In the genomic region with DNA sequence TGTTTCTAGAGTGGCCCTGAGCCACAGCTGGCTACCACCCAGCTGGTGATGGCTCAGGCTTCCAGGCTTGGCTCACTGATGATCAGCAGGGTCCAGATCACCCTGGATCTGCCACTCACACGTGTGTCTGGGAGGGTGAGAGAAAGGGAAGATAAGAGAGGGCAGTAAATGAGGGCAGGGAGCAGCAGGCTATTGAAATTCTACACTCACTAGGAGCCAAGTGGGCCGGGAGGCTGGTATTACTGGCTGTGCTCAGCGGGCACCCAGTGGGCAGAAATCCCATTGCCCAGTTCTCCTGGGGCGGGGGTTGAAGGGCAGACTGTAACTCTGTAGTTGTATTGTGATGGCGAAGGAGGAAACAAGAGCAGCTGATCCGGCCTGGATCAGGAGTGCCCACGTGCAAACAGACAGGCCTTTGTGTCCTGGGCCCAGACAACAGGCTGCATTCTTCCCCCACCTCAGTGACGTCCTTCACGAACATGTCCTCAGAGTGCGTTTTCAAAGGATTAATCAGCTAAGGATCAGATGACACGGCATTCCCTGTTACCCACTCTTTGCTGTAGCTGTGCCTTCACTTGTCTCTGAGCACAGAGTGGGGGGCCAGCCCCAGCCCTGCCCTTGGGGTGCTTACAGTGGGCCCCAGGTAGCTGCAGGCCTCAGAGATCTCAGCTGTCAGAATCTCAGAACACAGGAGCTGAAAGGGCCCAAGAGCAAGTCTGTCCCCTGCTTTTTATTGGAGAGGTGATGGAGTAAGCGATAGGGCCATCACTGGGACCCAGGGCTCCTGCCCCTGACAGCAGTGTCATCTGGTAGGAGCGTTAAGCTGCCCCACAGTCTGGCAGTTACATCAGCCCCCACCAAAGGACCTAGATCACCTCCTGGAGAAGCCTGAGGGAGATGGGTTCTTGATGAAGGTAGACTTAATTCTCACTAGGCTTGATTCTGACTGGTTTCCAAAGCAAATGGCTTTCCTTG, we compare ENCODE assay signal across 1 cellular context.
TF ChIP-seq lines count a peak whose summit lies in the region.

No MANE protein-coding gene starts in this region.

TF ChIP-seq in HepG2, 621 proteins besides CTCF, POLR2A, EP300 and RAD21 (continued from another document and continues in another):
- TF ChIP-seq ZFP62 (CRISPR knock-in tag; IDR thresholded peaks at IDR 0.05) (no peak), POGZ (CRISPR knock-in tag; IDR thresholded peaks at IDR 0.05) (peak; percentile 67), ZNF207 (IDR thresholded peaks at IDR 0.05; ENCODE audit: borderline replicate concordance) (no peak), ZNF367 (CRISPR knock-in tag; IDR thresholded peaks at IDR 0.05; ENCODE audit: borderline replicate concordance) (no peak), SNAPC5 (CRISPR knock-in tag; IDR thresholded peaks at IDR 0.05; ENCODE audit: borderline replicate concordance) (no peak), MXD4 (CRISPR knock-in tag; IDR thresholded peaks at IDR 0.05) (peak; percentile 59; the same call in 1 of the 2 replicates), NKX3-1 (CRISPR knock-in tag; IDR thresholded peaks at IDR 0.05) (no peak), ZNF691 (CRISPR knock-in tag; IDR thresholded peaks at IDR 0.05; ENCODE audit: borderline replicate concordance, low read depth) (peak; percentile 33; the same call in 1 of the 2 replicates), ZNF136 (CRISPR knock-in tag; IDR thresholded peaks at IDR 0.05; ENCODE audit: low read depth) (no peak), PCBP1 (IDR thresholded peaks at IDR 0.05; ENCODE audit: borderline replicate concordance, low read depth, low read length) (no peak), KDM2A (CRISPR knock-in tag; IDR thresholded peaks at IDR 0.05; ENCODE audit: borderline replicate concordance, low read depth) (no peak; the same call in 1 of the 2 replicates), RORA (CRISPR knock-in tag; IDR thresholded peaks at IDR 0.05) (no peak), TEAD2 (CRISPR knock-in tag; IDR thresholded peaks at IDR 0.05) (no peak), ZNF574 (CRISPR knock-in tag; IDR thresholded peaks at IDR 0.05) (no peak; the same call in 1 of the 2 replicates), TBX3 (IDR thresholded peaks at IDR 0.05; ENCODE audit: borderline replicate concordance) (no peak), CC2D1A (CRISPR knock-in tag; IDR thresholded peaks at IDR 0.05) (no peak), ZNF30 (CRISPR knock-in tag; IDR thresholded peaks at IDR 0.05) (no peak), KAT2B (IDR thresholded peaks at IDR 0.05; ENCODE audit: borderline replicate concordance, low read depth, low read length) (no peak), MATR3 (CRISPR knock-in tag; IDR thresholded peaks at IDR 0.05) (no peak), ZNF775 (CRISPR knock-in tag; IDR thresholded peaks at IDR 0.05; ENCODE audit: borderline replicate concordance) (no peak), HOXA5 (CRISPR knock-in tag; IDR thresholded peaks at IDR 0.05) (no peak), CENPBD1 (CRISPR knock-in tag; IDR thresholded peaks at IDR 0.05; ENCODE audit: borderline replicate concordance, low read depth) (no peak), CHCHD3 (CRISPR knock-in tag; IDR thresholded peaks at IDR 0.05) (peak; percentile 57; the same call in 1 of the 2 replicates), JUNB (CRISPR knock-in tag; IDR thresholded peaks at IDR 0.05; ENCODE audit: borderline replicate concordance) (no peak), THRA (CRISPR knock-in tag; IDR thresholded peaks at IDR 0.05; ENCODE audit: borderline replicate concordance) (peak; percentile 49; the same call in 1 of the 2 replicates), PCBP2 (optimal IDR thresholded peaks at IDR 0.05; ENCODE audit: low read depth, low read length, poor library complexity, severe bottlenecking) (no peak), ZFY (CRISPR knock-in tag; IDR thresholded peaks at IDR 0.05) (peak; percentile 85), ZFP37 (CRISPR knock-in tag; IDR thresholded peaks at IDR 0.05; ENCODE audit: borderline replicate concordance) (no peak), ZNF230 (CRISPR knock-in tag; IDR thresholded peaks at IDR 0.05) (no peak), ZBTB42 (CRISPR knock-in tag; IDR thresholded peaks at IDR 0.05) (no peak), ZNF124 (CRISPR knock-in tag; IDR thresholded peaks at IDR 0.05) (no peak), ZNF225 (CRISPR knock-in tag; IDR thresholded peaks at IDR 0.05) (no peak), ZNF460 (CRISPR knock-in tag; IDR thresholded peaks at IDR 0.05; ENCODE audit: borderline replicate concordance) (no peak), ZNF709 (CRISPR knock-in tag; IDR thresholded peaks at IDR 0.05) (no peak), BCL6 (CRISPR knock-in tag; IDR thresholded peaks at IDR 0.05) (no peak), BRCA1 (CRISPR knock-in tag; IDR thresholded peaks at IDR 0.05) (no peak), SALL1 (CRISPR knock-in tag; IDR thresholded peaks at IDR 0.05) (peak; percentile 64; the same call in 1 of the 2 replicates), ZNF776 (CRISPR knock-in tag; IDR thresholded peaks at IDR 0.05) (no peak), RFX5 (IDR thresholded peaks at IDR 0.05; ENCODE audit: low read depth, low read length) (no peak), KMT2B (CRISPR knock-in tag; IDR thresholded peaks at IDR 0.05) (no peak), POLR2AphosphoS5 (IDR thresholded peaks at IDR 0.05; ENCODE audit: low read depth, low read length) (no peak), ZNF841 (CRISPR knock-in tag; IDR thresholded peaks at IDR 0.05; ENCODE audit: borderline replicate concordance) (no peak), ZBTB8A (CRISPR knock-in tag; IDR thresholded peaks at IDR 0.05; ENCODE audit: borderline replicate concordance, low read depth) (no peak), SMAD1 (CRISPR knock-in tag; IDR thresholded peaks at IDR 0.05; ENCODE audit: borderline replicate concordance, low read depth) (no peak), PHF5A (CRISPR knock-in tag; IDR thresholded peaks at IDR 0.05; ENCODE audit: low read depth, unreplicated experiment) (no peak)
- TF ChIP-seq, protein P1, sequence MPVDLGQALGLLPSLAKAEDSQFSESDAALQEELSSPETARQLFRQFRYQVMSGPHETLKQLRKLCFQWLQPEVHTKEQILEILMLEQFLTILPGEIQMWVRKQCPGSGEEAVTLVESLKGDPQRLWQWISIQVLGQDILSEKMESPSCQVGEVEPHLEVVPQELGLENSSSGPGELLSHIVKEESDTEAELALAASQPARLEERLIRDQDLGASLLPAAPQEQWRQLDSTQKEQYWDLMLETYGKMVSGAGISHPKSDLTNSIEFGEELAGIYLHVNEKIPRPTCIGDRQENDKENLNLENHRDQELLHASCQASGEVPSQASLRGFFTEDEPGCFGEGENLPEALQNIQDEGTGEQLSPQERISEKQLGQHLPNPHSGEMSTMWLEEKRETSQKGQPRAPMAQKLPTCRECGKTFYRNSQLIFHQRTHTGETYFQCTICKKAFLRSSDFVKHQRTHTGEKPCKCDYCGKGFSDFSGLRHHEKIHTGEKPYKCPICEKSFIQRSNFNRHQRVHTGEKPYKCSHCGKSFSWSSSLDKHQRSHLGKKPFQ (CRISPR knock-in tag; IDR thresholded peaks at IDR 0.05; ENCODE audit: insufficient replicate concordance): no peak
- TF ChIP-seq, protein P2, sequence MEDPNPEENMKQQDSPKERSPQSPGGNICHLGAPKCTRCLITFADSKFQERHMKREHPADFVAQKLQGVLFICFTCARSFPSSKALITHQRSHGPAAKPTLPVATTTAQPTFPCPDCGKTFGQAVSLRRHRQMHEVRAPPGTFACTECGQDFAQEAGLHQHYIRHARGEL (CRISPR knock-in tag; IDR thresholded peaks at IDR 0.05): no peak
- TF ChIP-seq, protein P3, sequence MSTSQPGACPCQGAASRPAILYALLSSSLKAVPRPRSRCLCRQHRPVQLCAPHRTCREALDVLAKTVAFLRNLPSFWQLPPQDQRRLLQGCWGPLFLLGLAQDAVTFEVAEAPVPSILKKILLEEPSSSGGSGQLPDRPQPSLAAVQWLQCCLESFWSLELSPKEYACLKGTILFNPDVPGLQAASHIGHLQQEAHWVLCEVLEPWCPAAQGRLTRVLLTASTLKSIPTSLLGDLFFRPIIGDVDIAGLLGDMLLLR (CRISPR knock-in tag; IDR thresholded peaks at IDR 0.05): no peak
- TF ChIP-seq, protein P4, sequence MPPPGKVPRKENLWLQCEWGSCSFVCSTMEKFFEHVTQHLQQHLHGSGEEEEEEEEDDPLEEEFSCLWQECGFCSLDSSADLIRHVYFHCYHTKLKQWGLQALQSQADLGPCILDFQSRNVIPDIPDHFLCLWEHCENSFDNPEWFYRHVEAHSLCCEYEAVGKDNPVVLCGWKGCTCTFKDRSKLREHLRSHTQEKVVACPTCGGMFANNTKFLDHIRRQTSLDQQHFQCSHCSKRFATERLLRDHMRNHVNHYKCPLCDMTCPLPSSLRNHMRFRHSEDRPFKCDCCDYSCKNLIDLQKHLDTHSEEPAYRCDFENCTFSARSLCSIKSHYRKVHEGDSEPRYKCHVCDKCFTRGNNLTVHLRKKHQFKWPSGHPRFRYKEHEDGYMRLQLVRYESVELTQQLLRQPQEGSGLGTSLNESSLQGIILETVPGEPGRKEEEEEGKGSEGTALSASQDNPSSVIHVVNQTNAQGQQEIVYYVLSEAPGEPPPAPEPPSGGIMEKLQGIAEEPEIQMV (CRISPR knock-in tag; IDR thresholded peaks at IDR 0.05; ENCODE audit: low read depth): no peak
- TF ChIP-seq, protein P5, sequence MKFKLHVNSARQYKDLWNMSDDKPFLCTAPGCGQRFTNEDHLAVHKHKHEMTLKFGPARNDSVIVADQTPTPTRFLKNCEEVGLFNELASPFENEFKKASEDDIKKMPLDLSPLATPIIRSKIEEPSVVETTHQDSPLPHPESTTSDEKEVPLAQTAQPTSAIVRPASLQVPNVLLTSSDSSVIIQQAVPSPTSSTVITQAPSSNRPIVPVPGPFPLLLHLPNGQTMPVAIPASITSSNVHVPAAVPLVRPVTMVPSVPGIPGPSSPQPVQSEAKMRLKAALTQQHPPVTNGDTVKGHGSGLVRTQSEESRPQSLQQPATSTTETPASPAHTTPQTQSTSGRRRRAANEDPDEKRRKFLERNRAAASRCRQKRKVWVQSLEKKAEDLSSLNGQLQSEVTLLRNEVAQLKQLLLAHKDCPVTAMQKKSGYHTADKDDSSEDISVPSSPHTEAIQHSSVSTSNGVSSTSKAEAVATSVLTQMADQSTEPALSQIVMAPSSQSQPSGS (CRISPR knock-in tag; IDR thresholded peaks at IDR 0.05): no peak
- TF ChIP-seq, protein P6, sequence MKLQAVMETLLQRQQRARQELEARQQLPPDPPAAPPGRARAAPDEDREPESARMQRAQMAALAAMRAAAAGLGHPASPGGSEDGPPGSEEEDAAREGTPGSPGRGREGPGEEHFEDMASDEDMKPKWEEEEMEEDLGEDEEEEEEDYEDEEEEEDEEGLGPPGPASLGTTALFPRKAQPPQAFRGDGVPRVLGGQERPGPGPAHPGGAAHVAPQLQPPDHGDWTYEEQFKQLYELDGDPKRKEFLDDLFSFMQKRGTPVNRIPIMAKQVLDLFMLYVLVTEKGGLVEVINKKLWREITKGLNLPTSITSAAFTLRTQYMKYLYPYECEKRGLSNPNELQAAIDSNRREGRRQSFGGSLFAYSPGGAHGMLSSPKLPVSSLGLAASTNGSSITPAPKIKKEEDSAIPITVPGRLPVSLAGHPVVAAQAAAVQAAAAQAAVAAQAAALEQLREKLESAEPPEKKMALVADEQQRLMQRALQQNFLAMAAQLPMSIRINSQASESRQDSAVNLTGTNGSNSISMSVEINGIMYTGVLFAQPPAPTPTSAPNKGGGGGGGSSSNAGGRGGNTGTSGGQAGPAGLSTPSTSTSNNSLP (IDR thresholded peaks at IDR 0.05; ENCODE audit: low read depth, low read length): no peak
- TF ChIP-seq, protein P7, sequence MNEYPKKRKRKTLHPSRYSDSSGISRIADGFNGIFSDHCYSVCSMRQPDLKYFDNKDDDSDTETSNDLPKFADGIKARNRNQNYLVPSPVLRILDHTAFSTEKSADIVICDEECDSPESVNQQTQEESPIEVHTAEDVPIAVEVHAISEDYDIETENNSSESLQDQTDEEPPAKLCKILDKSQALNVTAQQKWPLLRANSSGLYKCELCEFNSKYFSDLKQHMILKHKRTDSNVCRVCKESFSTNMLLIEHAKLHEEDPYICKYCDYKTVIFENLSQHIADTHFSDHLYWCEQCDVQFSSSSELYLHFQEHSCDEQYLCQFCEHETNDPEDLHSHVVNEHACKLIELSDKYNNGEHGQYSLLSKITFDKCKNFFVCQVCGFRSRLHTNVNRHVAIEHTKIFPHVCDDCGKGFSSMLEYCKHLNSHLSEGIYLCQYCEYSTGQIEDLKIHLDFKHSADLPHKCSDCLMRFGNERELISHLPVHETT (CRISPR knock-in tag; conservative IDR thresholded peaks at IDR 0.05): no peak
